1 cellular context compared by ENCODE assay signal in genomic region chr6:43176423-43176786, GRCh38.
TF ChIP-seq lines count a peak whose summit lies in the region.

No MANE protein-coding gene starts in this region.

TF ChIP-seq in GM12878, 131 proteins besides CTCF, POLR2A, EP300 and RAD21:
- TF ChIP-seq MLLT1 (IDR thresholded peaks at IDR 0.05), result no peak
- peak; percentile 52; the same call in 1 of the 2 replicates for TF ChIP-seq POLR2AphosphoS5 (IDR thresholded peaks at IDR 0.05; ENCODE audit: low read length)
